In genomic region chr2:6866239-6866745, GRCh38 we compare ENCODE assay signal across 8 cellular contexts. TPM values are rescaled to one million over a fixed set of nuclear protein-coding genes. Genes with fewer than 3 reads are reported as not detected.
A peak's percentile ranks its signal among the peaks of the same experiment; 100 is the strongest.
DNase-seq lines count a peak whose midpoint lies in the region; ATAC-seq and TF ChIP-seq lines count a peak whose summit lies in the region.

No MANE protein-coding gene starts in this region.

- peak; percentile 52 for ATAC-seq in GM19395 (IDR thresholded peaks at IDR 0.05; ENCODE audit: unreplicated experiment)
- ATAC-seq in HG03571 (IDR thresholded peaks at IDR 0.05; ENCODE audit: unreplicated experiment) = peak; percentile 34
- peak; percentile 86 for ATAC-seq in PC-3

- no peaks in the 10 kb centered on the region for H4K20me1 ChIP-seq in PC-3 (ENCODE audit: low read length)

- 0 out of 2 replicates have a peak overlapping the region, but pooled peaks have one; percentile 12 for H3K27ac ChIP-seq in PC-3 (ENCODE audit: low read length)

- peak overlapping the region; percentile 77 for H3K9ac ChIP-seq in PC-3 (ENCODE audit: low read length)

- H3K4me2 ChIP-seq in PC-3 (ENCODE audit: low read length) = peak overlapping the region; percentile 98

- DNase-seq in DMS53 (lab: John Stamatoyannopoulos, UW) (peak; percentile 69), PC-3 (peak; percentile 69), astrocyte of the spinal cord (ENCODE audit: low read depth, low spot score) (peak; percentile 23), iris pigment epithelial cell (ENCODE audit: low read depth) (peak; percentile 47), foreskin melanocyte (no peak)
- peak; percentile 33 for DNase-seq in stimulated activated CD4-positive, alpha-beta T cell treated with anti-CD3 and anti-CD28 coated beads, Interleukin-1b, Interleukin-23, amount 100 ng/mL, for 48 hours

- BruUV-seq in PC-3 (replicated peaks; lab: Mats Ljungman, UMichigan) = TSS peak; percentile 53

- no peaks in the 10 kb centered on the region for H3K79me2 ChIP-seq in PC-3 (ENCODE audit: low read length)

- intact Hi-C loops in PC-3 (cut with micrococcal nuclease) = loop anchor here (1.0 kb wide), 1 partner anchor 40 kb away; no protein-coding TSS in a partner anchor

- CTCF ChIA-PET in PC-3 (lab: Charles Lee) = interaction anchor here (0.6 to 1.2 kb wide), 4 partner anchors 11 to 822 kb away, joined by 3 to 4 read pairs (median 4); no protein-coding TSS in a partner anchor

- in situ Hi-C loops in astrocyte of the spinal cord (cut with HindIII; ENCODE audit: low sequenced_read_pairs) = no loop called here

- H3K27me3 ChIP-seq in PC-3 (ENCODE audit: low read length) = 0 out of 2 replicates have a peak, but pooled peaks cover 3% of the 10 kb centered on the region

- H3K4me3 ChIP-seq in PC-3 (ENCODE audit: low read length) (peak overlapping the region; percentile 76), astrocyte of the spinal cord (ENCODE audit: low read depth, low read length) (peak overlapping the region; percentile 54)

- H3K9me2 ChIP-seq in PC-3 (replicated peaks; ENCODE audit: low read length) = no peaks in the 10 kb centered on the region

- TF ChIP-seq CTCF in PC-3 (conservative IDR thresholded peaks at IDR 0.05; ENCODE audit: low read depth, low read length) (peak; percentile 78), astrocyte of the spinal cord (IDR thresholded peaks at IDR 0.05; ENCODE audit: low read depth, low read length) (peak; percentile 69)

- H2AFZ ChIP-seq in PC-3 (ENCODE audit: low read length) = peak overlapping the region; percentile 94

- H3K4me1 ChIP-seq in PC-3 (ENCODE audit: insufficient read depth, low read length) = peaks cover 13% of the 10 kb centered on the region

- H3K36me3 ChIP-seq in PC-3 (ENCODE audit: low read depth, low read length) = no peaks in the 10 kb centered on the region

- H3F3A ChIP-seq in PC-3 (ENCODE audit: low read length, unreplicated experiment) = no peaks in the 10 kb centered on the region

- no peaks in the 10 kb centered on the region for H3K9me3 ChIP-seq in PC-3 (ENCODE audit: low read length)

- POLR2A ChIA-PET in PC-3 (lab: Charles Lee; ENCODE audit: unreplicated experiment) = no interaction called here

RNA-seq across cellular contexts. Expression of gene CMPK2, which starts 0.6 kb away (rescaled TPM):
- 5.0 and 6.5 TPM in 2 replicates for total RNA-seq in PC-3 (2014; rRNA removed)

RNA-seq across cellular contexts. Expression of gene RSAD2, which starts 11.3 kb away (rescaled TPM):
- 0.35 and 2.1 TPM in 2 replicates for total RNA-seq in PC-3 (2014; rRNA removed)

RNA-seq across cellular contexts. Expression of gene RNF144A, which starts 50.9 kb away (rescaled TPM):
- 9.5 and 13.1 TPM in 2 replicates for total RNA-seq in PC-3 (2014; rRNA removed)

Comparison
In these comparisons a context has a peak if more than half of its experiments do, and no peak if none do; other contexts are left out.
1. ATAC-seq: peak in every context shown above with its lines; median percentile 86 in PC-3; 52 in GM19395; 34 in HG03571.